In the genomic region with DNA sequence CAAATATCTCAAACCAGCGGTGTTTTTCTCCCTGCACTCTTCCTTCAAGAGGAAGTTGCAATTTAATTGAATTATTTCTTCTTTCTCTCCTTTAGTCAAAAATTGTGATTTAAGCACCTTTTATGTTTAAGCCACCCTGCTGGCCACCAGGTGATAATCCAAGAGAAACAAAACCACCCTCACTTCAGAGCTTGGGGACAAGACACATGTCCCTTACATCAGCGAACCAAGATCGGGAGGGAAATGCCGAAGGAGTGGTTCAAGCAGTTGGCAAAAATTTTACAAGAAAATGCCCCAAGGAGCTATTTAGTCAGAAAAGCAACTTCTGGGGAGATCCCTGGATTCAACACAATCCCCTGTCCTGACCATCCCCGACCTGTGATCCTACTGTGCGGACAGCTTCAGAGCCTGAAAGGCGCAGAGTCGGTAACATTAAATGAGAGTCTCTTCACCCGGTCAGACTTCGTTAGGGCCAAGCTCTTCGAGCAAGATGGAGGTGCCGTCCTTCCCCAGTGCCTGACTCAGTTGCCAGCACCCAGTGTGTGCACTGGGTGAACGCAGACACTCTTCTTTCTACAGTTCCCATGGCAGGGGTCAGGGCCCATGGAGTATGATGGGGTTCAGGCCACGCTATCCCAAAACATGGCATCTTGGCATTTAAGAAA, we compare ENCODE assay signal across 21 cellular contexts.
DNase-seq lines count a peak whose midpoint lies in the region; ATAC-seq and TF ChIP-seq lines count a peak whose summit lies in the region.
"Had no signal": no experiment of that assay in that cellular context is flagged by ENCODE, and none has a peak within 500 bp of the region (broad histone marks: within the 10 kb centered on the region; RNA-seq: fewer than 3 reads in every experiment).

No MANE protein-coding gene starts in this region.

- H3K4me1 ChIP-seq in OCI-LY3 (ENCODE audit: low read length) (peaks cover 88% of the 10 kb centered on the region), lower lobe of right lung (peaks cover 14% of the 10 kb centered on the region)
- H3K4me1 ChIP-seq: vagina had no signal

- H3K4me3 Mint-ChIP-seq in stimulated activated naive CD8-positive, alpha-beta T cell treated with anti-CD3 and anti-CD28 coated beads, Interleukin-15, Interleukin-2, amounts not matched to agents 100 ng/mL and 50 ng/mL, for 24 hours: peak overlapping the region; percentile 10
- peak overlapping the region in 6 of 8 donors; percentile 1 to 77 (median 54) for H3K4me3 Mint-ChIP-seq in naive B cell
- H3K4me3 Mint-ChIP-seq: activated T-cell treated with anti-CD3 and anti-CD28 coated beads, Interleukin-2, amount 50 U/mL, for 4 hours had no signal

- peak overlapping the region; percentile 85 for H3K27ac Mint-ChIP-seq in stimulated activated naive CD8-positive, alpha-beta T cell treated with anti-CD3 and anti-CD28 coated beads, Interleukin-15, Interleukin-2, amounts not matched to agents 100 ng/mL and 50 ng/mL, for 24 hours
- peak overlapping the region in 5 of 6 donors; percentile 82 to 99 (median 98) for H3K27ac Mint-ChIP-seq in naive B cell

- no peak overlapping the region for H3K4me3 ChIP-seq in OCI-LY3 (ENCODE audit: low read length)
- H3K4me3 ChIP-seq in lower lobe of right lung: no peak overlapping the region
- H3K4me3 ChIP-seq: ovary, SJCRH30, vagina had no signal

- H3K27ac ChIP-seq in OCI-LY3 (ENCODE audit: low read length) (peak overlapping the region; percentile 98), lower lobe of right lung (no peak overlapping the region)
- H3K27ac ChIP-seq: KMS-11, ovary, SJCRH30, vagina had no signal

- peak overlapping the region; percentile 85 for H3K9ac ChIP-seq in OCI-LY3 (ENCODE audit: low read length)
- H3K9ac ChIP-seq: KMS-11 had no signal

- H3K27me3 ChIP-seq in OCI-LY3 (ENCODE audit: low read depth, low read length) (no peaks in the 10 kb centered on the region), lower lobe of right lung (ENCODE audit: low read depth) (no peaks in the 10 kb centered on the region)
- H3K27me3 ChIP-seq: ovary, SJCRH30, vagina had no signal

- no peaks in the 10 kb centered on the region for H3K36me3 Mint-ChIP-seq in stimulated activated naive CD8-positive, alpha-beta T cell treated with anti-CD3 and anti-CD28 coated beads, Interleukin-15, Interleukin-2, amounts not matched to agents 100 ng/mL and 50 ng/mL, for 24 hours (ENCODE audit: low read depth)
- no peaks in the 10 kb centered on the region for H3K36me3 Mint-ChIP-seq in naive B cell

- peak overlapping the region; percentile 84 for H3K4me2 ChIP-seq in OCI-LY3 (ENCODE audit: low read length)
- H3K4me2 ChIP-seq: KMS-11 had no signal

- no peaks in the 10 kb centered on the region for H3K36me3 ChIP-seq in OCI-LY3 (replicated peaks; ENCODE audit: low read depth, low read length)
- H3K36me3 ChIP-seq in lower lobe of right lung: no peaks in the 10 kb centered on the region
- H3K36me3 ChIP-seq: ovary, SJCRH30, vagina had no signal

- DNase-seq in stimulated activated naive CD8-positive, alpha-beta T cell treated with anti-CD3 and anti-CD28 coated beads, Interleukin-15, Interleukin-2, amounts not matched to agents 100 U/mL and 50 U/mL, for 24 hours: no peak
- DNase-seq in naive B cell: no peak
- no peak for DNase-seq in SK-N-DZ (ENCODE audit: low spot score)
- DNase-seq in lower lobe of right lung: no peak
- DNase-seq: activated T-cell treated with anti-CD3 and anti-CD28 coated beads, Interleukin-2, amount 50 U/mL, for 4 hours; anterior cingulate cortex; central memory CD4-positive, alpha-beta T cell; effector memory CD4-positive, alpha-beta T cell; left ventricle myocardium superior; NCI-H1105 treated with DMSO at 0.1 percent for 48 hours; NCI-H69; PC-3; SJCRH30; T-helper 9 cell had no signal

- peaks cover under 1% of the 10 kb centered on the region for H3K9me3 Mint-ChIP-seq in stimulated activated naive CD8-positive, alpha-beta T cell treated with anti-CD3 and anti-CD28 coated beads, Interleukin-15, Interleukin-2, amounts not matched to agents 100 ng/mL and 50 ng/mL, for 24 hours
- H3K9me3 Mint-ChIP-seq in naive B cell: peaks cover 0 to under 1% (median 0%) of the 10 kb centered on the region in 7 donors
- H3K9me3 Mint-ChIP-seq: activated T-cell treated with anti-CD3 and anti-CD28 coated beads, Interleukin-2, amount 50 U/mL, for 4 hours had no signal

- H3K79me2 ChIP-seq in OCI-LY3 (ENCODE audit: low read length): no peaks in the 10 kb centered on the region

- H3K9me3 ChIP-seq in OCI-LY3 (ENCODE audit: insufficient read depth, low read length): no peaks in the 10 kb centered on the region
- H3K9me3 ChIP-seq in lower lobe of right lung: no peaks in the 10 kb centered on the region
- H3K9me3 ChIP-seq: ovary, SJCRH30, vagina had no signal

- TF ChIP-seq CTCF in OCI-LY3 (IDR thresholded peaks at IDR 0.05; ENCODE audit: low read depth, low read length): no peak
- no peak for TF ChIP-seq CTCF in lower lobe of right lung (IDR thresholded peaks at IDR 0.05)

- intact Hi-C loops in lower lobe of right lung (cut with DNase I): no loop called here

- H2AFZ ChIP-seq in OCI-LY3 (ENCODE audit: low read depth, low read length): no peak overlapping the region

- H4K20me1 ChIP-seq in OCI-LY3 (ENCODE audit: insufficient read depth, low read length): no peaks in the 10 kb centered on the region

- ATAC-seq in stimulated activated naive CD8-positive, alpha-beta T cell treated with anti-CD3 and anti-CD28 coated beads, Interleukin-15, Interleukin-2, amounts not matched to agents 100 U/mL and 50 U/mL, for 24 hours: no peak
- ATAC-seq in naive B cell (ENCODE audit: low read depth in 2 of 2): no peak
- ATAC-seq in lower lobe of right lung: no peak
- ATAC-seq in HG02884 (IDR thresholded peaks at IDR 0.05; ENCODE audit: unreplicated experiment): no peak
- ATAC-seq: left ventricle myocardium superior, PC-3, sciatic nerve had no signal

- H3K27me3 Mint-ChIP-seq in stimulated activated naive CD8-positive, alpha-beta T cell treated with anti-CD3 and anti-CD28 coated beads, Interleukin-15, Interleukin-2, amounts not matched to agents 100 ng/mL and 50 ng/mL, for 24 hours: no peaks in the 10 kb centered on the region
- H3K27me3 Mint-ChIP-seq in naive B cell: no peaks in the 10 kb centered on the region

- peaks cover 24% of the 10 kb centered on the region for H3K4me1 Mint-ChIP-seq in stimulated activated naive CD8-positive, alpha-beta T cell treated with anti-CD3 and anti-CD28 coated beads, Interleukin-15, Interleukin-2, amounts not matched to agents 100 ng/mL and 50 ng/mL, for 24 hours (ENCODE audit: low read depth)
- peaks cover 60 to 93% (median 68%) of the 10 kb centered on the region in 3 donors for H3K4me1 Mint-ChIP-seq in naive B cell
